36 cellular contexts compared by ENCODE assay signal in the genomic region with DNA sequence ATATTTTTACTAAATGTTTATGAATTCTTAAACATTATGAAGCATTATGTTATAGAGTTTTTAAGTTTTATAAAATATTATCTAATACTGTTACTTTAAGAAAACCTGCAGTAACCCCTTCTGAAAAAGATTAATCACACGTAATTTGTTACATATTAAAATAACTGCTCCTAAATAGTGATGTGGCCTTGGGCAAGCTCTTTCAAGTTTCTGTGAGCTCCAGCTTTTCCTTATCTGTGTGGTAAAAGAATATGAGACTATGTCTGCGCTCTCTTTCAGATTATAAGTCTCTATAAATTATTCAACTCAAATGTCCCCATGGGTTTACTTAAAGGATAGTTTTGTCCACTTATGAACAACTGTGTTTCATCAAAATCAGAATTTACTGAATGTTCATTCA. TPM values are rescaled to one million over a fixed set of nuclear protein-coding genes. Genes with fewer than 3 reads are reported as not detected.
"Had no signal": no experiment of that assay in that cellular context is flagged by ENCODE, and none has a peak within 500 bp of the region (broad histone marks: within the 10 kb centered on the region; RNA-seq: fewer than 3 reads in every experiment).

No MANE protein-coding gene starts in this region.

- H3K4me1 ChIP-seq: Peyer's patch had no signal

- H3K27ac ChIP-seq: adrenal gland, Peyer's patch, RWPE1 had no signal

- H3K36me3 ChIP-seq: adrenal gland, MG63, Peyer's patch had no signal

- H3K36me3 Mint-ChIP-seq: activated naive CD4-positive, alpha-beta T cell treated with anti-CD3 and anti-CD28 coated beads, Interleukin-2, amount 50 U/mL, for 72 hours; brain had no signal

- H3K27me3 Mint-ChIP-seq: brain had no signal

- ATAC-seq: activated naive CD4-positive, alpha-beta T cell treated with anti-CD3 and anti-CD28 coated beads, Interleukin-2, amount 50 U/mL, for 72 hours; activated T-cell treated with anti-CD3 and anti-CD28 coated beads, Interleukin-2, amount 50 U/mL, for 4 hours; PC-3; Right ventricle myocardium inferior had no signal

- H3K9me3 ChIP-seq: adrenal gland, MG63, Peyer's patch had no signal

- FAIRE-seq: astrocyte, bronchial epithelial cell had no signal

- H3K4me3 Mint-ChIP-seq: activated CD4-positive, alpha-beta T cell treated with anti-CD3 and anti-CD28 coated beads, Interleukin-2, amount 10 ng/mL, durations not matched to agents 7 days and 5 days; activated naive CD4-positive, alpha-beta T cell treated with anti-CD3 and anti-CD28 coated beads for 36 hours; activated T-cell treated with anti-CD3 and anti-CD28 coated beads, Interleukin-2, amount 50 U/mL, for 4 hours; activated T-helper 1 cell treated with anti-CD3 and anti-CD28 coated beads, Interleukin-12 subunit alpha, Interleukin-12 subunit beta, Interleukin-2, Interleukin-4 antibody, amounts not matched to agents 30 ng/mL and 10 ng/mL and 1 ng/mL, durations not matched to agents 14 hours and 24 hours and 36 hours; brain had no signal

- DNase-seq: activated CD4-positive, alpha-beta T cell treated with anti-CD3 and anti-CD28 coated beads, Interleukin-2, amount 10 ng/mL, durations not matched to agents 7 days and 5 days; activated CD4-positive, alpha-beta T cell treated with anti-CD3 and anti-CD28 coated beads, Interleukin-2, amount 50 U/mL, for 48 hours; activated CD8-positive, alpha-beta memory T cell treated with anti-CD3 and anti-CD28 coated beads, Interleukin-2, amount 50 U/mL, for 4 hours; activated gamma-delta T cell treated with Interleukin-2 at 50 U/mL for 16 hours; activated naive CD4-positive, alpha-beta T cell treated with anti-CD3 and anti-CD28 coated beads for 36 hours; activated T-cell treated with anti-CD3 and anti-CD28 coated beads for 4 hours; activated T-cell treated with anti-CD3 and anti-CD28 coated beads, Interleukin-2, amount 50 U/mL, for 4 hours; adrenal gland; caudate nucleus; cerebellar nuclear complex; Karpas-422; MG63; NCI-H1048; NCI-H1105 treated with DMSO at 0.1 percent for 48 hours; NCI-H1436; NCI-H1694; NCI-H2029; NCI-H345; NCI-H524 treated with DMSO at 0.1 percent for 48 hours; NCI-H748 treated with DMSO at 0.1 percent for 48 hours; NK-92 treated with Interleukin-12 subunit alpha and Interleukin-12 subunit beta, amount 100 ng/mL, for 24 hours; PC-3; Peyer's patch; SIG-M5; SW 1271; T-helper 1 cell; T-helper 2 cell; T-helper 9 cell had no signal

- H3K27me3 ChIP-seq: adrenal gland, MG63, Peyer's patch had no signal

- H3K4me1 Mint-ChIP-seq: activated CD4-positive, alpha-beta T cell treated with anti-CD3 and anti-CD28 coated beads, Interleukin-2, amount 10 ng/mL, durations not matched to agents 7 days and 5 days; brain had no signal

- H3K27ac Mint-ChIP-seq: activated CD4-positive, alpha-beta T cell treated with anti-CD3 and anti-CD28 coated beads, Interleukin-2, amount 10 ng/mL, durations not matched to agents 7 days and 5 days; activated naive CD4-positive, alpha-beta T cell treated with anti-CD3 and anti-CD28 coated beads for 36 hours; activated naive CD4-positive, alpha-beta T cell treated with anti-CD3 and anti-CD28 coated beads, Interleukin-2, amount 50 U/mL, for 72 hours; activated T-helper 1 cell treated with anti-CD3 and anti-CD28 coated beads, Interleukin-12 subunit alpha, Interleukin-12 subunit beta, Interleukin-2, Interleukin-4 antibody, amounts not matched to agents 30 ng/mL and 10 ng/mL and 1 ng/mL, durations not matched to agents 14 hours and 24 hours and 36 hours; brain had no signal

- H3K9me3 Mint-ChIP-seq: activated CD4-positive, alpha-beta T cell treated with anti-CD3 and anti-CD28 coated beads, Interleukin-2, amount 10 ng/mL, durations not matched to agents 7 days and 5 days; activated naive CD4-positive, alpha-beta T cell treated with anti-CD3 and anti-CD28 coated beads for 36 hours; activated naive CD4-positive, alpha-beta T cell treated with anti-CD3 and anti-CD28 coated beads, Interleukin-2, amount 50 U/mL, for 72 hours; activated T-cell treated with anti-CD3 and anti-CD28 coated beads, Interleukin-2, amount 50 U/mL, for 4 hours; activated T-helper 1 cell treated with anti-CD3 and anti-CD28 coated beads, Interleukin-12 subunit alpha, Interleukin-12 subunit beta, Interleukin-2, Interleukin-4 antibody, amounts not matched to agents 30 ng/mL and 10 ng/mL and 1 ng/mL, durations not matched to agents 14 hours and 24 hours and 36 hours; brain had no signal

- H3K4me3 ChIP-seq: adrenal gland, MG63, Peyer's patch had no signal

RNA-seq across cellular contexts. Expression of gene HLA-DMB, which starts 31.9 kb away (rescaled TPM):
- total RNA-seq: NCI-H460, PC-3 had no signal
